In the genomic region with DNA sequence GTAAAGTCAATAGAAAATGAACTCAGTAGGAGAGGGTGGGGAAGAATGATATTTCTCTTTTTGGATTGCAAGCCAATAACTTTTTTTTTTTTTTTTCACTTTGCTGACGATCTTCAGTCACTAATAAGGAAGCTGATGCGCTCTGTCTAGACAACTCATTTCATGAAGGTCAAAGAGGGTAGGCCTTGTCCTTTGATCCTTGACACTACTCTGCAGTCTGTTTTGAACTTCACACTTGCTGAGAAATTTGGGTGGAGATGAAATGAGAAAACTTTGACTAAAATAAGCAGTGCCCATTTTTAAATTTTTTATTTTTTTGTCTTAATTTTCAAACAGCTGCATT, we compare ENCODE assay signal across 26 cellular contexts.
"Had no signal": no experiment of that assay in that cellular context is flagged by ENCODE, and none has a peak within 500 bp of the region (broad histone marks: within the 10 kb centered on the region; RNA-seq: fewer than 3 reads in every experiment).

No MANE protein-coding gene starts in this region.

- H3K27ac ChIP-seq: cardiac muscle cell, VCaP had no signal

- H3K27me3 ChIP-seq: cardiac muscle cell had no signal

- DNase-seq: activated B cell treated with CpG ODN at 0.5 μM for 24 hours; activated CD4-positive, alpha-beta memory T cell treated with anti-CD3 and anti-CD28 coated beads for 36 hours; activated CD4-positive, alpha-beta T cell treated with anti-CD3 and anti-CD28 coated beads for 4 hours; activated CD4-positive, alpha-beta T cell treated with anti-CD3 and anti-CD28 coated beads, Interleukin-2, amount 50 U/mL, for 1 hour; activated CD4-positive, CD25-positive, alpha-beta regulatory T cell treated with anti-CD3 and anti-CD28 coated beads, Interleukin-2, amount 50 U/mL, for 72 hours; activated CD8-positive, alpha-beta memory T cell treated with anti-CD3 and anti-CD28 coated beads, Interleukin-2, amount 50 U/mL, for 4 hours; activated gamma-delta T cell treated with Interleukin-2 at 50 U/mL for 16 hours; activated naive CD4-positive, alpha-beta T cell treated with anti-CD3 and anti-CD28 coated beads for 36 hours; activated T-cell treated with anti-CD3 and anti-CD28 coated beads for 4 hours; activated T-cell treated with anti-CD3 and anti-CD28 coated beads, Interleukin-2, amount 50 U/mL, for 4 hours; KBM-7; NCI-H1105 treated with DMSO at 0.1 percent for 48 hours; NCI-H1436; NCI-H1694; NCI-H1930; NCI-H2081 treated with DMSO at 0.1 percent for 48 hours; NCI-H345; NCI-H524 treated with DMSO at 0.1 percent for 48 hours; SW 1271; T-helper 1 cell; T-helper 2 cell; T-helper 9 cell had no signal

- ATAC-seq: activated naive CD4-positive, alpha-beta T cell treated with anti-CD3 and anti-CD28 coated beads, Interleukin-2, amount 50 U/mL, for 72 hours; activated T-cell treated with anti-CD3 and anti-CD28 coated beads, Interleukin-2, amount 50 U/mL, for 4 hours; Panc1 had no signal

- H3K4me3 ChIP-seq: cardiac muscle cell had no signal

- H3K36me3 ChIP-seq: cardiac muscle cell had no signal
